14 cellular contexts compared by ENCODE assay signal in genomic region chr9:7906783-7907182, GRCh38.
A peak's percentile ranks its signal among the peaks of the same experiment; 100 is the strongest.
DNase-seq lines count a peak whose midpoint lies in the region; ATAC-seq and TF ChIP-seq lines count a peak whose summit lies in the region.
"Had no signal": no experiment of that assay in that cellular context is flagged by ENCODE, and none has a peak within 500 bp of the region (broad histone marks: within the 10 kb centered on the region; RNA-seq: fewer than 3 reads in every experiment).

No MANE protein-coding gene starts in this region.

- H3K36me3 Mint-ChIP-seq in activated T-cell treated with anti-CD3 and anti-CD28 coated beads, Interleukin-2, amount 50 U/mL, for 72 hours (ENCODE audit: insufficient read depth in 2 of 2), result no peaks in the 10 kb centered on the region
- no peaks in the 10 kb centered on the region for H3K36me3 Mint-ChIP-seq in activated T-helper 17 cell treated with anti-CD3 and anti-CD28 coated beads, Interleukin-2, amount 50 U/mL, for 72 hours (ENCODE audit: low read depth)
- H3K36me3 Mint-ChIP-seq: CD8-positive, alpha-beta memory T cell had no signal

- peak overlapping the region; percentile 44 for H3K27ac ChIP-seq in smooth muscle cell (ENCODE audit: low read depth)
- H3K27ac ChIP-seq: 22Rv1 had no signal

- H3K4me3 ChIP-seq in fibroblast of the aortic adventitia (ENCODE audit: low read depth, low read length), result no peak overlapping the region
- no peak overlapping the region for H3K4me3 ChIP-seq in smooth muscle cell
- H3K4me3 ChIP-seq: HAP-1 had no signal

- H3K79me2 ChIP-seq in smooth muscle cell (ENCODE audit: low read depth), result no peaks in the 10 kb centered on the region

- no peaks in the 10 kb centered on the region for H4K20me1 ChIP-seq in smooth muscle cell (ENCODE audit: low read depth)

- peak; percentile 37 to 48 for ATAC-seq in activated T-cell treated with anti-CD3 and anti-CD28 coated beads, Interleukin-2, amount 50 U/mL, for 72 hours (replicated peaks in 1 of 2)
- ATAC-seq in activated T-helper 17 cell treated with anti-CD3 and anti-CD28 coated beads, Interleukin-2, amount 50 U/mL, for 72 hours (replicated peaks), result peak; percentile 59

- H3K9me3 Mint-ChIP-seq in activated T-cell treated with anti-CD3 and anti-CD28 coated beads, Interleukin-2, amount 50 U/mL, for 72 hours, result no peaks in the 10 kb centered on the region
- H3K9me3 Mint-ChIP-seq in activated T-helper 17 cell treated with anti-CD3 and anti-CD28 coated beads, Interleukin-2, amount 50 U/mL, for 72 hours, result no peaks in the 10 kb centered on the region
- H3K9me3 Mint-ChIP-seq: CD8-positive, alpha-beta memory T cell had no signal

- DNase-seq in activated T-cell treated with anti-CD3 and anti-CD28 coated beads, Interleukin-2, amount 50 U/mL, for 72 hours, result no peak
- no peak for DNase-seq in activated T-cell treated with anti-CD3 and anti-CD28 coated beads, Interleukin-2, amount 50 U/mL, for 1 hour
- peak; percentile 42 for DNase-seq in fibroblast of the aortic adventitia (ENCODE audit: low read depth)
- no peak for DNase-seq in smooth muscle cell (lab: John Stamatoyannopoulos, UW; ENCODE audit: unreplicated experiment)
- no peak for DNase-seq in NCI-H510A (lab: John Stamatoyannopoulos, UW)
- no peak for DNase-seq in NCI-H187 (lab: John Stamatoyannopoulos, UW)
- no peak for DNase-seq in SHP77 (lab: John Stamatoyannopoulos, UW)
- DNase-seq: Caco-2; CD8-positive, alpha-beta memory T cell; DND-41; GDM1 had no signal

- peaks cover 12% of the 10 kb centered on the region for H3K4me1 Mint-ChIP-seq in activated T-cell treated with anti-CD3 and anti-CD28 coated beads, Interleukin-2, amount 50 U/mL, for 72 hours (ENCODE audit: low read depth)
- H3K4me1 Mint-ChIP-seq in activated T-helper 17 cell treated with anti-CD3 and anti-CD28 coated beads, Interleukin-2, amount 50 U/mL, for 72 hours, result peaks cover 6% of the 10 kb centered on the region

- H3K27ac Mint-ChIP-seq in activated T-cell treated with anti-CD3 and anti-CD28 coated beads, Interleukin-2, amount 50 U/mL, for 72 hours, result no peak overlapping the region
- no peak overlapping the region for H3K27ac Mint-ChIP-seq in activated T-helper 17 cell treated with anti-CD3 and anti-CD28 coated beads, Interleukin-2, amount 50 U/mL, for 72 hours

- no peaks in the 10 kb centered on the region for H3K27me3 ChIP-seq in smooth muscle cell (ENCODE audit: low read depth)

- no peak overlapping the region for H2AFZ ChIP-seq in smooth muscle cell (ENCODE audit: low read depth)

- WGBS in smooth muscle cell (ENCODE audit: low lambda C conversion rate), result 55% methylated on average over 1 of the region's 1 CpG

- H3K27me3 Mint-ChIP-seq in activated T-cell treated with anti-CD3 and anti-CD28 coated beads, Interleukin-2, amount 50 U/mL, for 72 hours (ENCODE audit: low read depth), result no peaks in the 10 kb centered on the region
- no peaks in the 10 kb centered on the region for H3K27me3 Mint-ChIP-seq in activated T-helper 17 cell treated with anti-CD3 and anti-CD28 coated beads, Interleukin-2, amount 50 U/mL, for 72 hours

- H3K4me1 ChIP-seq in smooth muscle cell (ENCODE audit: low read depth), result no peaks in the 10 kb centered on the region
- H3K4me1 ChIP-seq: HAP-1 had no signal

- H3K9ac ChIP-seq in smooth muscle cell (ENCODE audit: low read depth), result no peak overlapping the region

- no peak overlapping the region for H3K4me3 Mint-ChIP-seq in activated T-cell treated with anti-CD3 and anti-CD28 coated beads, Interleukin-2, amount 50 U/mL, for 72 hours
- no peak overlapping the region for H3K4me3 Mint-ChIP-seq in activated T-helper 17 cell treated with anti-CD3 and anti-CD28 coated beads, Interleukin-2, amount 50 U/mL, for 72 hours
- H3K4me3 Mint-ChIP-seq: CD8-positive, alpha-beta memory T cell had no signal

- no peaks in the 10 kb centered on the region for H3K36me3 ChIP-seq in smooth muscle cell (ENCODE audit: low read depth)
- H3K36me3 ChIP-seq: HAP-1 had no signal

- H3K4me2 ChIP-seq in smooth muscle cell, result peak overlapping the region; percentile 0

- H3K9me3 ChIP-seq in smooth muscle cell (replicated peaks; ENCODE audit: low read depth), result no peaks in the 10 kb centered on the region
- H3K9me3 ChIP-seq: HAP-1 had no signal

- peaks cover 4% of the 10 kb centered on the region for H3F3A ChIP-seq in smooth muscle cell (ENCODE audit: low read depth)

- TF ChIP-seq CTCF in fibroblast of the aortic adventitia (IDR thresholded peaks at IDR 0.05; ENCODE audit: insufficient read depth, low read length) (no peak), smooth muscle cell (IDR thresholded peaks at IDR 0.05; ENCODE audit: borderline replicate concordance, insufficient read depth, poor library complexity, severe bottlenecking) (no peak)
